ENCODE assay signal across 30 cellular contexts in genomic region chr18:23501626-23502025, GRCh38. TPM values are rescaled to one million over a fixed set of nuclear protein-coding genes. Genes with fewer than 3 reads are reported as not detected.
DNase-seq lines count a peak whose midpoint lies in the region; ATAC-seq, FAIRE-seq and TF ChIP-seq lines count a peak whose summit lies in the region.
"Had no signal": no experiment of that assay in that cellular context is flagged by ENCODE, and none has a peak within 500 bp of the region (broad histone marks: within the 10 kb centered on the region; RNA-seq: fewer than 3 reads in every experiment).

No MANE protein-coding gene starts in this region.

- H3K36me3 ChIP-seq in HepG2 (replicated peaks in 1 of 2; ENCODE audit: control insufficient read depth in 1 of 2, insufficient read depth in 2 of 2, low read length in 2 of 2), result peaks cover 0 to 3% of the 10 kb centered on the region in 2 experiments; a peak in 1 of 5 replicates
- H3K36me3 ChIP-seq in right lobe of liver, result peaks cover 0 to 6% (median 0%) of the 10 kb centered on the region in 4 donors
- H3K36me3 ChIP-seq: ascending aorta, cardiac muscle cell, transverse colon had no signal

- H3K27me3 ChIP-seq in HepG2 (ENCODE audit: control insufficient read depth in 1 of 2, insufficient read depth in 2 of 2, low read length in 2 of 2) (no peaks in the 10 kb centered on the region), right lobe of liver (no peaks in the 10 kb centered on the region)
- H3K27me3 ChIP-seq: ascending aorta, cardiac muscle cell, left lung, transverse colon had no signal

- peak overlapping the region in 5 of 6 donors; percentile 3 to 91 (median 73) for H3K27ac Mint-ChIP-seq in naive B cell
- no peak overlapping the region for H3K27ac Mint-ChIP-seq in type B pancreatic cell

- H4K20me1 ChIP-seq in HepG2 (ENCODE audit: insufficient read depth, low read length), result no peaks in the 10 kb centered on the region

- TF ChIP-seq POLR2A in HepG2 (IDR thresholded peaks at IDR 0.05; ENCODE audit: insufficient read depth in 1 of 2, low read depth in 2 of 2, low read length in 2 of 2) (no peak), right lobe of liver (IDR thresholded peaks at IDR 0.05) (no peak)

- no peak for ATAC-seq in HepG2
- ATAC-seq in right lobe of liver, result no peak
- ATAC-seq in naive B cell (ENCODE audit: low read depth in 2 of 2), result no peak
- ATAC-seq in HG03135 (IDR thresholded peaks at IDR 0.05; ENCODE audit: unreplicated experiment), result no peak
- no peak for ATAC-seq in HG02610 (IDR thresholded peaks at IDR 0.05; ENCODE audit: unreplicated experiment)
- ATAC-seq: activated T-cell treated with anti-CD3 and anti-CD28 coated beads, Interleukin-2, amount 50 U/mL, for 4 hours; left lung; psoas muscle had no signal

- 61% methylated on average over 6 of the region's 6 CpGs for WGBS in HepG2 (ENCODE audit: low lambda C conversion rate)
- WGBS in right lobe of liver (ENCODE audit: insufficient coverage, low coverage, low lambda C conversion rate, missing lambda C conversion rate), result 88% methylated on average over 1 of the region's 6 CpGs

- no peaks in the 10 kb centered on the region for H3K27me3 Mint-ChIP-seq in naive B cell
- H3K27me3 Mint-ChIP-seq in type B pancreatic cell, result no peaks in the 10 kb centered on the region
- H3K27me3 Mint-ChIP-seq: activated CD4-positive, alpha-beta T cell treated with anti-CD3 and anti-CD28 coated beads, Interleukin-2, amount 10 ng/mL, durations not matched to agents 7 days and 5 days; memory B cell had no signal

- H3K36me3 Mint-ChIP-seq in naive B cell (peaks cover 0 to 8% of the 10 kb centered on the region in 2 donors), type B pancreatic cell (peaks cover 5% of the 10 kb centered on the region)

- peaks cover 47 to 79% (median 72%) of the 10 kb centered on the region in 3 donors for H3K4me1 Mint-ChIP-seq in naive B cell
- H3K4me1 Mint-ChIP-seq in type B pancreatic cell (ENCODE audit: unreplicated experiment), result peaks cover 12% of the 10 kb centered on the region

- no peak for FAIRE-seq in HepG2 (lab: Jason Lieb, UNC)
- FAIRE-seq: colon, GM12891, H54 had no signal

- no peak overlapping the region for H3K9ac ChIP-seq in HepG2 (ENCODE audit: insufficient read depth, low read depth, low read length)

- TF ChIP-seq CTCF in HepG2 (CRISPR knock-in tag; IDR thresholded peaks at IDR 0.05), result no peak
- TF ChIP-seq CTCF in right lobe of liver (IDR thresholded peaks at IDR 0.05), result no peak
- TF ChIP-seq CTCF in VCaP (conservative IDR thresholded peaks at IDR 0.05), result no peak
- TF ChIP-seq CTCF in type B pancreatic cell (conservative IDR thresholded peaks at IDR 0.05), result no peak

- peaks cover 38% of the 10 kb centered on the region for H3K4me1 ChIP-seq in HepG2 (ENCODE audit: insufficient read depth, low read length)
- H3K4me1 ChIP-seq in right lobe of liver, result peaks cover 0 to 19% (median 7%) of the 10 kb centered on the region in 4 donors

- H3K4me2 ChIP-seq in HepG2 (ENCODE audit: low read depth, low read length), result no peak overlapping the region

- in situ Hi-C loops in HepG2 (cut with HindIII; ENCODE audit: extremely low pct_ligation_motif_present, low pct_unique_long_range_greater_than_20kb), result no loop called here

- TF ChIP-seq EP300 in HepG2 (IDR thresholded peaks at IDR 0.05; ENCODE audit: low read depth in 2 of 2, low read length in 2 of 2), result no peak
- no peak for TF ChIP-seq EP300 in HepG2 (CRISPR knock-in tag; IDR thresholded peaks at IDR 0.05; ENCODE audit: borderline replicate concordance)

- no peak overlapping the region for H2AFZ ChIP-seq in HepG2 (ENCODE audit: low read length)
- H2AFZ ChIP-seq: PC-9 had no signal

- H3K4me3 Mint-ChIP-seq in naive B cell (peak overlapping the region in 7 of 8 donors; percentile 26 to 96 (median 72)), type B pancreatic cell (peak overlapping the region; percentile 61)

- H3K27ac ChIP-seq in HepG2 (ENCODE audit: extremely low read length, insufficient read depth, low read length) (no peak overlapping the region), right lobe of liver (no peak overlapping the region), VCaP (peak overlapping the region; percentile 89)
- H3K27ac ChIP-seq: cardiac muscle cell, epithelial cell of prostate, PC-9, psoas muscle, WERI-Rb-1 had no signal

- intact Hi-C loops in HepG2 (cut with micrococcal nuclease; ENCODE audit: unreplicated experiment) (no loop called here), right lobe of liver (cut with DNase I) (no loop called here)

- TF ChIP-seq RAD21 in HepG2 (CRISPR knock-in tag; IDR thresholded peaks at IDR 0.05), result no peak

- H3K4me3 ChIP-seq in HepG2 (replicated peaks in 1 of 3; ENCODE audit: insufficient read depth in 1 of 3, low read depth in 2 of 3, low read length in 3 of 3), result no peak overlapping the region
- H3K4me3 ChIP-seq in right lobe of liver, result no peak overlapping the region
- H3K4me3 ChIP-seq: cardiac muscle cell, psoas muscle, transverse colon had no signal

- CTCF ChIA-PET in HepG2 (lab: Yijun Ruan, JAX; ENCODE audit: low intra/inter-chr PET ratio, low total read pairs), result interaction anchor here (0.6 kb wide), 1 partner anchor 15 kb away, joined by 3 read pairs; no protein-coding TSS in a partner anchor

- H3K9me3 Mint-ChIP-seq in naive B cell (no peaks in the 10 kb centered on the region), type B pancreatic cell (no peaks in the 10 kb centered on the region)
- H3K9me3 Mint-ChIP-seq: activated CD4-positive, alpha-beta T cell treated with anti-CD3 and anti-CD28 coated beads, Interleukin-2, amount 10 ng/mL, durations not matched to agents 7 days and 5 days; activated T-cell treated with anti-CD3 and anti-CD28 coated beads, Interleukin-2, amount 50 U/mL, for 4 hours; memory B cell had no signal

- DNase-seq in HepG2 (ENCODE audit: low spot score) (no peak), right lobe of liver (no peak), naive B cell (no peak), type B pancreatic cell (ENCODE audit: extremely low spot score, unreplicated experiment) (no peak), NCI-H1930 (lab: John Stamatoyannopoulos, UW) (no peak)
- DNase-seq: activated CD4-positive, alpha-beta T cell treated with anti-CD3 and anti-CD28 coated beads, Interleukin-2, amount 10 ng/mL, durations not matched to agents 7 days and 5 days; activated naive CD4-positive, alpha-beta T cell treated with anti-CD3 and anti-CD28 coated beads, Interleukin-2, amount 50 U/mL, for 16 hours; activated T-cell treated with anti-CD3 and anti-CD28 coated beads, Interleukin-2, amount 50 U/mL, for 4 hours; NCI-H146; NCI-H2107; NCI-H345; NCI-H69; nucleus accumbens; PC-9; psoas muscle; stimulated activated CD4-positive, alpha-beta T cell treated with anti-CD3 and anti-CD28 coated beads, Interleukin-4, amount 100 ng/mL, for 1 hour; T1000; transverse colon; WERI-Rb-1 had no signal

- no TSS peak for BruUV-seq in HepG2 (replicated peaks; lab: Mats Ljungman, UMichigan)

- no peaks in the 10 kb centered on the region for H3K9me3 ChIP-seq in HepG2 (ENCODE audit: low read length)
- H3K9me3 ChIP-seq in right lobe of liver, result no peaks in the 10 kb centered on the region
- H3K9me3 ChIP-seq: ascending aorta, left lung, psoas muscle, transverse colon had no signal

- H3K79me2 ChIP-seq in HepG2 (ENCODE audit: insufficient read depth, low read length), result peaks cover 9% of the 10 kb centered on the region

- POLR2A ChIA-PET in HepG2 (lab: Yijun Ruan, JAX), result no interaction called here

RNA-seq across cellular contexts. Expression of gene RMC1, which starts 1.7 kb away (rescaled TPM):
- total RNA-seq in HepG2 (2016; rRNA removed; fragmentation: Illumina TruSeq; extraction: Trizol), result 19.5 and 19.9 TPM in 2 replicates
- 9.4 and 11.1 TPM in 2 replicates for total RNA-seq in HepG2 (2016; cell fraction: cytosol; rRNA removed; fragmentation: Illumina TruSeq; extraction: Trizol; ENCODE audit: low read depth)
- total RNA-seq in HepG2 (2016; cell fraction: insoluble cytoplasmic fraction; rRNA removed; fragmentation: Illumina TruSeq; extraction: Trizol), result 17.0 and 23.9 TPM in 2 replicates
- 12.8 and 14.0 TPM in 2 replicates for total RNA-seq in HepG2 (2016; cell fraction: membrane; rRNA removed; fragmentation: Illumina TruSeq; extraction: Trizol)
- 17.5 and 19.2 TPM in 2 replicates for total RNA-seq in HepG2 (2016; cell fraction: nucleus; rRNA removed; fragmentation: Illumina TruSeq; extraction: Trizol)
- 8.2 and 9.4 TPM in 2 replicates for polyA plus RNA-seq in HepG2 (2011; rRNA removed)
- 5.9 and 8.7 TPM in 2 replicates for polyA plus RNA-seq in HepG2 (2011; cell fraction: cytosol; rRNA removed)
- 21.6 and 24.9 TPM in 2 replicates for polyA plus RNA-seq in HepG2 (2011; cell fraction: nucleus; rRNA removed)
- polyA plus RNA-seq in HepG2 (2012), result 11.0 TPM in 2 replicates
- 4.5 and 5.7 TPM in 2 replicates for polyA plus RNA-seq in HepG2 (2016; cell fraction: cytosol; fragmentation: Illumina TruSeq; extraction: Trizol; ENCODE audit: low read depth)
- polyA plus RNA-seq in HepG2 (2016; cell fraction: insoluble cytoplasmic fraction; fragmentation: Illumina TruSeq; extraction: Trizol; ENCODE audit: low read depth), result 16.4 and 20.9 TPM in 2 replicates
- 7.0 and 8.7 TPM in 2 replicates for polyA plus RNA-seq in HepG2 (2016; cell fraction: membrane; fragmentation: Illumina TruSeq; extraction: Trizol; ENCODE audit: low read depth)
- 28.4 and 31.5 TPM in 2 replicates for polyA plus RNA-seq in HepG2 (2016; cell fraction: nucleus; fragmentation: Illumina TruSeq; extraction: Trizol; ENCODE audit: insufficient read depth, low read depth)
- 5.1 and 13.8 TPM in 2 replicates for polyA minus RNA-seq in HepG2 (2011; rRNA and poly(A)+ RNA removed; ENCODE audit: low replicate concordance)
- polyA minus RNA-seq in HepG2 (2011; cell fraction: cytosol; rRNA and poly(A)+ RNA removed), result 5.4 and 7.3 TPM in 2 replicates
- polyA minus RNA-seq in HepG2 (2011; cell fraction: nucleus; rRNA and poly(A)+ RNA removed), result 12.6 and 17.2 TPM in 2 replicates
- total RNA-seq in right lobe of liver, result 10 to 100 TPM; 16.8 to 24.5 (median 21.9) TPM
- polyA plus RNA-seq in naive B cell (ENCODE audit: low read depth in 6 of 6), result 10 to 100 TPM; 40.1 to 98.1 (median 88.1) TPM
- 25.0 and 33.0 TPM in 2 replicates for total RNA-seq in type B pancreatic cell (ENCODE audit: low replicate concordance)

RNA-seq across cellular contexts. Expression of gene RIOK3, which starts 48.5 kb away (rescaled TPM):
- total RNA-seq in HepG2 (2016; rRNA removed; fragmentation: Illumina TruSeq; extraction: Trizol) (36.0 and 39.6 TPM in 2 replicates), right lobe of liver (10 to 100 TPM; 41.3 to 59.5 (median 50.4) TPM), type B pancreatic cell (ENCODE audit: low replicate concordance) (46.7 and 86.3 TPM in 2 replicates)
- total RNA-seq in HepG2 (2016; cell fraction: cytosol; rRNA removed; fragmentation: Illumina TruSeq; extraction: Trizol; ENCODE audit: low read depth), result 6.9 and 9.8 TPM in 2 replicates
- total RNA-seq in HepG2 (2016; cell fraction: insoluble cytoplasmic fraction; rRNA removed; fragmentation: Illumina TruSeq; extraction: Trizol), result 32.9 and 46.7 TPM in 2 replicates
- total RNA-seq in HepG2 (2016; cell fraction: membrane; rRNA removed; fragmentation: Illumina TruSeq; extraction: Trizol), result 21.9 and 25.6 TPM in 2 replicates
- total RNA-seq in HepG2 (2016; cell fraction: nucleus; rRNA removed; fragmentation: Illumina TruSeq; extraction: Trizol), result 19.5 and 24.2 TPM in 2 replicates
- polyA plus RNA-seq in HepG2 (2011; rRNA removed) (23.6 and 26.7 TPM in 2 replicates), naive B cell (ENCODE audit: low read depth in 6 of 6) (10 to 100 TPM; 67.1 to 95.8 (median 78.8) TPM)
- 15.6 and 17.2 TPM in 2 replicates for polyA plus RNA-seq in HepG2 (2011; cell fraction: cytosol; rRNA removed)
- polyA plus RNA-seq in HepG2 (2011; cell fraction: nucleus; rRNA removed), result 26.4 and 26.9 TPM in 2 replicates
- polyA plus RNA-seq in HepG2 (2012), result 41.9 and 63.6 TPM in 2 replicates
- polyA plus RNA-seq in HepG2 (2016; cell fraction: cytosol; fragmentation: Illumina TruSeq; extraction: Trizol; ENCODE audit: low read depth), result 5.8 and 6.0 TPM in 2 replicates
- 25.1 and 25.8 TPM in 2 replicates for polyA plus RNA-seq in HepG2 (2016; cell fraction: insoluble cytoplasmic fraction; fragmentation: Illumina TruSeq; extraction: Trizol; ENCODE audit: low read depth)
- polyA plus RNA-seq in HepG2 (2016; cell fraction: membrane; fragmentation: Illumina TruSeq; extraction: Trizol; ENCODE audit: low read depth), result 11.3 and 11.7 TPM in 2 replicates
- 29.2 and 33.3 TPM in 2 replicates for polyA plus RNA-seq in HepG2 (2016; cell fraction: nucleus; fragmentation: Illumina TruSeq; extraction: Trizol; ENCODE audit: insufficient read depth, low read depth)
- 14.2 and 29.8 TPM in 2 replicates for polyA minus RNA-seq in HepG2 (2011; rRNA and poly(A)+ RNA removed; ENCODE audit: low replicate concordance)
- 44.8 and 47.5 TPM in 2 replicates for polyA minus RNA-seq in HepG2 (2011; cell fraction: cytosol; rRNA and poly(A)+ RNA removed)
- 35.3 and 56.2 TPM in 2 replicates for polyA minus RNA-seq in HepG2 (2011; cell fraction: nucleus; rRNA and poly(A)+ RNA removed)
